Comparison of ENCODE assay signal across 1 cellular context in the genomic region with DNA sequence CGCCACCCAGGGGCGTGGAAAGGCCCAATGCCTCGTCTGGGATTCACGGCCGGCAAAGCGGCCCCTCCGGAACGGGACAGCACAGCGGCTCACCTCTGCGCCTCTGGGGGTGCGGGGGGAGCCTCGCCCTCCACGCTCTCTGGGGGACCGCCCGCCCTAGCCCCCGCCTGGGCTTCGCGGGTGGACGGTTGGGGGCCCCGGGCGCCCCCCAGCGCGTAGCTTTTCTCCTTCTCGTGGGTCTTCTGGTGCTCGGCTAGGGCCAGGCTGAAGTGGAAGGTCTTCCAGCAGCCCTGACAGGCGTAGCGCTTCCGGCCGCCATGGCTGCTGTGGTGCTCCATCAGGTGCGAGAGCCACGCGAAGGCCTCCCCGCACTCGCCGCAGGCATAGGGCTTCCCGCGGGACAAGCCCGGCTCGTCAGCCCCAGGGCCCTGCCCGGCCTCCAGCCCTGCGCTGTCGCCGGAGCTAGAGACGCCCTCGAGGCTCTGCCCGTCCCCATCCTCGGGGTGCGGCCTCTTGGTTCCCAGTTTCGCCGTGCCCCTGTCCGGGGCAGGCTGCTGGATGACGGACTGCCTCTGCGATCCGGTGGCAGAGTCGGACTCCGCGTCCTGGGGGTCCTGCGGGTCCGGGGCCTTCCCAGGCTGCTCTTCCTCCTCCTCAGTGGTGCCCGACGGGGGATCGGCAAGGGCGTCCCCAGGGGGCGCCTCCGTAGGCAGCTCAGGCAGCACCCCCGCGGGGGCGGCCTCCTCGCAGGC.
TF ChIP-seq lines count a peak whose summit lies in the region.

No MANE protein-coding gene starts in this region.

TF ChIP-seq in WTC11, 78 proteins besides CTCF, POLR2A, EP300 and RAD21 (continued from another document):
- TF ChIP-seq CREM (CRISPR knock-in tag; IDR thresholded peaks at IDR 0.05) (no peak), JAZF1 (CRISPR knock-in tag; IDR thresholded peaks at IDR 0.05) (no peak), MXD4 (CRISPR knock-in tag; IDR thresholded peaks at IDR 0.05; ENCODE audit: borderline replicate concordance) (no peak), FOXP1 (CRISPR knock-in tag; IDR thresholded peaks at IDR 0.05; ENCODE audit: borderline replicate concordance) (no peak), JUN (CRISPR knock-in tag; IDR thresholded peaks at IDR 0.05) (no peak), NR3C1 (CRISPR knock-in tag; conservative IDR thresholded peaks at IDR 0.05; ENCODE audit: low read depth) (no peak), TEAD4 (CRISPR knock-in tag; IDR thresholded peaks at IDR 0.05) (no peak), CBFB (CRISPR knock-in tag; IDR thresholded peaks at IDR 0.05; ENCODE audit: low read depth) (no peak)
- TF ChIP-seq, protein P1, sequence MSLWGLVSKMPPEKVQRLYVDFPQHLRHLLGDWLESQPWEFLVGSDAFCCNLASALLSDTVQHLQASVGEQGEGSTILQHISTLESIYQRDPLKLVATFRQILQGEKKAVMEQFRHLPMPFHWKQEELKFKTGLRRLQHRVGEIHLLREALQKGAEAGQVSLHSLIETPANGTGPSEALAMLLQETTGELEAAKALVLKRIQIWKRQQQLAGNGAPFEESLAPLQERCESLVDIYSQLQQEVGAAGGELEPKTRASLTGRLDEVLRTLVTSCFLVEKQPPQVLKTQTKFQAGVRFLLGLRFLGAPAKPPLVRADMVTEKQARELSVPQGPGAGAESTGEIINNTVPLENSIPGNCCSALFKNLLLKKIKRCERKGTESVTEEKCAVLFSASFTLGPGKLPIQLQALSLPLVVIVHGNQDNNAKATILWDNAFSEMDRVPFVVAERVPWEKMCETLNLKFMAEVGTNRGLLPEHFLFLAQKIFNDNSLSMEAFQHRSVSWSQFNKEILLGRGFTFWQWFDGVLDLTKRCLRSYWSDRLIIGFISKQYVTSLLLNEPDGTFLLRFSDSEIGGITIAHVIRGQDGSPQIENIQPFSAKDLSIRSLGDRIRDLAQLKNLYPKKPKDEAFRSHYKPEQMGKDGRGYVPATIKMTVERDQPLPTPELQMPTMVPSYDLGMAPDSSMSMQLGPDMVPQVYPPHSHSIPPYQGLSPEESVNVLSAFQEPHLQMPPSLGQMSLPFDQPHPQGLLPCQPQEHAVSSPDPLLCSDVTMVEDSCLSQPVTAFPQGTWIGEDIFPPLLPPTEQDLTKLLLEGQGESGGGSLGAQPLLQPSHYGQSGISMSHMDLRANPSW (CRISPR knock-in tag; conservative IDR thresholded peaks at IDR 0.05; ENCODE audit: low read depth): no peak
- TF ChIP-seq, protein P2, sequence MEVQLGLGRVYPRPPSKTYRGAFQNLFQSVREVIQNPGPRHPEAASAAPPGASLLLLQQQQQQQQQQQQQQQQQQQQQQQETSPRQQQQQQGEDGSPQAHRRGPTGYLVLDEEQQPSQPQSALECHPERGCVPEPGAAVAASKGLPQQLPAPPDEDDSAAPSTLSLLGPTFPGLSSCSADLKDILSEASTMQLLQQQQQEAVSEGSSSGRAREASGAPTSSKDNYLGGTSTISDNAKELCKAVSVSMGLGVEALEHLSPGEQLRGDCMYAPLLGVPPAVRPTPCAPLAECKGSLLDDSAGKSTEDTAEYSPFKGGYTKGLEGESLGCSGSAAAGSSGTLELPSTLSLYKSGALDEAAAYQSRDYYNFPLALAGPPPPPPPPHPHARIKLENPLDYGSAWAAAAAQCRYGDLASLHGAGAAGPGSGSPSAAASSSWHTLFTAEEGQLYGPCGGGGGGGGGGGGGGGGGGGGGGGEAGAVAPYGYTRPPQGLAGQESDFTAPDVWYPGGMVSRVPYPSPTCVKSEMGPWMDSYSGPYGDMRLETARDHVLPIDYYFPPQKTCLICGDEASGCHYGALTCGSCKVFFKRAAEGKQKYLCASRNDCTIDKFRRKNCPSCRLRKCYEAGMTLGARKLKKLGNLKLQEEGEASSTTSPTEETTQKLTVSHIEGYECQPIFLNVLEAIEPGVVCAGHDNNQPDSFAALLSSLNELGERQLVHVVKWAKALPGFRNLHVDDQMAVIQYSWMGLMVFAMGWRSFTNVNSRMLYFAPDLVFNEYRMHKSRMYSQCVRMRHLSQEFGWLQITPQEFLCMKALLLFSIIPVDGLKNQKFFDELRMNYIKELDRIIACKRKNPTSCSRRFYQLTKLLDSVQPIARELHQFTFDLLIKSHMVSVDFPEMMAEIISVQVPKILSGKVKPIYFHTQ (CRISPR knock-in tag; IDR thresholded peaks at IDR 0.05): no peak
- TF ChIP-seq, protein P3, sequence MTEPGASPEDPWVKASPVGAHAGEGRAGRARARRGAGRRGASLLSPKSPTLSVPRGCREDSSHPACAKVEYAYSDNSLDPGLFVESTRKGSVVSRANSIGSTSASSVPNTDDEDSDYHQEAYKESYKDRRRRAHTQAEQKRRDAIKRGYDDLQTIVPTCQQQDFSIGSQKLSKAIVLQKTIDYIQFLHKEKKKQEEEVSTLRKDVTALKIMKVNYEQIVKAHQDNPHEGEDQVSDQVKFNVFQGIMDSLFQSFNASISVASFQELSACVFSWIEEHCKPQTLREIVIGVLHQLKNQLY (CRISPR knock-in tag; IDR thresholded peaks at IDR 0.05): no peak
- TF ChIP-seq, protein P4, sequence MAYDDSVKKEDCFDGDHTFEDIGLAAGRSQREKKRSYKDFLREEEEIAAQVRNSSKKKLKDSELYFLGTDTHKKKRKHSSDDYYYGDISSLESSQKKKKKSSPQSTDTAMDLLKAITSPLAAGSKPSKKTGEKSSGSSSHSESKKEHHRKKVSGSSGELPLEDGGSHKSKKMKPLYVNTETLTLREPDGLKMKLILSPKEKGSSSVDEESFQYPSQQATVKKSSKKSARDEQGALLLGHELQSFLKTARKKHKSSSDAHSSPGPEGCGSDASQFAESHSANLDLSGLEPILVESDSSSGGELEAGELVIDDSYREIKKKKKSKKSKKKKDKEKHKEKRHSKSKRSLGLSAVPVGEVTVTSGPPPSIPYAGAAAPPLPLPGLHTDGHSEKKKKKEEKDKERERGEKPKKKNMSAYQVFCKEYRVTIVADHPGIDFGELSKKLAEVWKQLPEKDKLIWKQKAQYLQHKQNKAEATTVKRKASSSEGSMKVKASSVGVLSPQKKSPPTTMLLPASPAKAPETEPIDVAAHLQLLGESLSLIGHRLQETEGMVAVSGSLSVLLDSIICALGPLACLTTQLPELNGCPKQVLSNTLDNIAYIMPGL (CRISPR knock-in tag; IDR thresholded peaks at IDR 0.05): no peak
